Comparison of ENCODE assay signal across 18 cellular contexts in the genomic region with DNA sequence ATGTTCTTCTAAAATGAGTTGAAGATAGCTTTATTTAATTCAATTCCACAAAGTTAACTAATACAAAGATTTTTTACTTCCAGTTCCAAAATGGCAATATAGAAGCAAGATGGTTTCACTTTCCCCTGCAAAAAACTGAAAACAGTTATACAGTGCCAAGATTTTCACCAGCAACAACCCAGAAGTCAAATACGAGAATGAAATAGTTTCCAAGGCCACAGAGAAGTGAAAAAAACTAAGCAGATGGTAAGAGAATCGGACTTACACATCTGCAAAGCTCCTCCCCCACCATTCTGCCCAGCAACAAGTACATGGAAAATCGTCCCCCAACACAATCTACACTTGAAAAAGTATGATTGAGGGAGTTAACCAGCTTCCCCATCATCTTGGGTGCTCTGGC. TPM values are rescaled to one million over a fixed set of nuclear protein-coding genes. Genes with fewer than 3 reads are reported as not detected.
"Had no signal": no experiment of that assay in that cellular context is flagged by ENCODE, and none has a peak within 500 bp of the region (broad histone marks: within the 10 kb centered on the region; RNA-seq: fewer than 3 reads in every experiment).

No MANE protein-coding gene starts in this region.

- H3K36me3 ChIP-seq: gastrocnemius medialis, heart right ventricle, left lung, ovary had no signal

- H3K27me3 ChIP-seq: dorsolateral prefrontal cortex, gastrocnemius medialis, heart right ventricle, left lung, ovary had no signal

- H3K4me1 Mint-ChIP-seq: neural crest cell had no signal

- H3K27ac Mint-ChIP-seq: activated naive CD8-positive, alpha-beta T cell; activated T-cell treated with anti-CD3 and anti-CD28 coated beads, Interleukin-2, amount 50 U/mL, for 24 hours; T-helper 2 cell treated with Interferon-gamma antibody and Interleukin-4, amounts not matched to agents 5 μg/mL and 100 μg/mL, for 36 hours had no signal

- H3K27ac ChIP-seq: dorsolateral prefrontal cortex, gastrocnemius medialis, heart right ventricle, left lung, ovary had no signal

- ATAC-seq: activated CD4-positive, CD25-positive, alpha-beta regulatory T cell treated with anti-CD3 and anti-CD28 coated beads, Interleukin-2, amount 50 U/mL, for 24 hours; esophagus mucosa; gastrocnemius medialis; heart right ventricle; left lung had no signal

- H3K4me3 Mint-ChIP-seq: activated naive CD8-positive, alpha-beta T cell; activated T-cell treated with anti-CD3 and anti-CD28 coated beads, Interleukin-2, amount 50 U/mL, for 24 hours; neural crest cell; T-helper 2 cell treated with Interferon-gamma antibody and Interleukin-4, amounts not matched to agents 5 μg/mL and 100 μg/mL, for 36 hours had no signal

- H3K9me3 ChIP-seq: gastrocnemius medialis, left lung, ovary had no signal

- H3K9me3 Mint-ChIP-seq: activated T-cell treated with anti-CD3 and anti-CD28 coated beads, Interleukin-2, amount 50 U/mL, for 24 hours; T-helper 2 cell treated with Interferon-gamma antibody and Interleukin-4, amounts not matched to agents 5 μg/mL and 100 μg/mL, for 36 hours had no signal

- H3K4me3 ChIP-seq: dorsolateral prefrontal cortex, gastrocnemius medialis, heart right ventricle, left lung, ovary had no signal

- H3K4me1 ChIP-seq: gastrocnemius medialis, heart right ventricle, left lung had no signal

- H3K36me3 Mint-ChIP-seq: activated naive CD8-positive, alpha-beta T cell had no signal

- DNase-seq: activated effector memory CD4-positive, alpha-beta T cell treated with anti-CD3 and anti-CD28 coated beads, Interleukin-2, amount 50 U/mL, for 16 hours; activated T-cell treated with anti-CD3 and anti-CD28 coated beads, Interleukin-2, amount 50 U/mL, for 24 hours; anterior cingulate cortex; dorsolateral prefrontal cortex; gastrocnemius medialis; heart right ventricle; left lung; mesendoderm; ovary had no signal

RNA-seq across cellular contexts. Expression of gene KEL, which starts 30.3 kb away (rescaled TPM):
- total RNA-seq: gastrocnemius medialis had no signal

RNA-seq across cellular contexts. Expression of gene OR9A2, which starts 34.5 kb away (rescaled TPM):
- total RNA-seq: chondrocyte, esophagus mucosa, gastrocnemius medialis, left lung, neural crest cell, skeletal muscle tissue had no signal
- polyA plus RNA-seq: heart right ventricle, keratinocyte, ovary, thymus had no signal

RNA-seq across cellular contexts. Expression of gene LLCFC1, which starts 53.1 kb away (rescaled TPM):
- total RNA-seq: chondrocyte, dorsolateral prefrontal cortex, esophagus mucosa, gastrocnemius medialis, heart right ventricle, neural crest cell, ovary, skeletal muscle tissue had no signal
- polyA plus RNA-seq: heart right ventricle, keratinocyte, ovary, thymus had no signal

RNA-seq across cellular contexts. Expression of gene TRPV5, which starts 58.9 kb away (rescaled TPM):
- total RNA-seq: chondrocyte, esophagus mucosa, gastrocnemius medialis, heart right ventricle, left lung, ovary, skeletal muscle tissue had no signal
- polyA plus RNA-seq: heart right ventricle, keratinocyte, ovary had no signal

RNA-seq across cellular contexts. Expression of gene OR6V1, which starts 59.7 kb away (rescaled TPM):
- total RNA-seq: chondrocyte, dorsolateral prefrontal cortex, esophagus mucosa, gastrocnemius medialis, heart right ventricle, left lung, neural crest cell, ovary, skeletal muscle tissue had no signal
- polyA plus RNA-seq: heart right ventricle, keratinocyte, ovary had no signal
